In the genomic region with DNA sequence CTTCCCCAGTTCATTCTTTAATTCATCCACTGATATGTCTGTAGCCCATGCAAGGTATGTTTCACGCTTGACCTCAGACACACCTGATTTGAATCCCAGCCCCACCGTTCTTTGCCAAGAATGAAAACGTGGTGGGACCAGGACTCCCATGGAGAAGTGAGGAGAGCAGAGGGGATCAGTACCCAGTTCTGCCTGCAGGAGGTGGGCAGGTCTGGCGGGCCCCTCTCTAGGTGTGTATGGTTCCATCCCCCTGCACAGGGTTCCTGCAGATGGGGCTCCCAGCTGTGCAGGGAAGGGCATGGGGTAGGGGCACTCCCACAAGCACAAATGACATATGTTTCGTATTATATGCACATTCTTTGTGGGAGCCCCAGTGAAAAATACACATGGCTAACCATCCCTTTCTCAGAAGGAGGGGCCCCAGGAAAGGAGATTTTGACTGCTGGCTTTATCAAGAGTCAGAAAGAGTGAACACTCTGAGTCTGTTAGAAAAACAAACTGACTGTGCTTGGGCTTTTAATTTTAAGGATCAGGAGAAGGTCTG, we compare ENCODE assay signal across 17 cellular contexts.
DNase-seq lines count a peak whose midpoint lies in the region; ATAC-seq and TF ChIP-seq lines count a peak whose summit lies in the region.
"Had no signal": no experiment of that assay in that cellular context is flagged by ENCODE, and none has a peak within 500 bp of the region (broad histone marks: within the 10 kb centered on the region; RNA-seq: fewer than 3 reads in every experiment).

No MANE protein-coding gene starts in this region.

- ATAC-seq in HG03439 (IDR thresholded peaks at IDR 0.05; ENCODE audit: unreplicated experiment) = no peak
- ATAC-seq in mucosa of descending colon = no peak
- ATAC-seq: foreskin keratinocyte had no signal

- H3K27ac ChIP-seq in brain microvascular endothelial cell = no peak overlapping the region
- H3K27ac ChIP-seq: BLaER1 treated with 17β-estradiol and CSF1 and Interleukin-3, amounts not matched to agents 10 nM and 100 nM; foreskin keratinocyte; KMS-11; prostate gland had no signal

- no peak overlapping the region for H3K4me3 ChIP-seq in Caco-2 (ENCODE audit: low read depth, low read length)
- no peak overlapping the region for H3K4me3 ChIP-seq in brain microvascular endothelial cell (ENCODE audit: low read depth, low read length)
- no peak overlapping the region for H3K4me3 ChIP-seq in mucosa of descending colon
- H3K4me3 ChIP-seq: BLaER1 treated with 17β-estradiol and CSF1 and Interleukin-3, amounts not matched to agents 10 nM and 100 nM; prostate gland had no signal

- H3K9me3 ChIP-seq in Caco-2 (no peaks in the 10 kb centered on the region), mucosa of descending colon (no peaks in the 10 kb centered on the region)
- H3K9me3 ChIP-seq: BLaER1 treated with 17β-estradiol and CSF1 and Interleukin-3, amounts not matched to agents 10 nM and 100 nM; prostate gland had no signal

- H3K36me3 Mint-ChIP-seq in Caco-2 (ENCODE audit: insufficient read depth, unreplicated experiment) (peaks cover 14% of the 10 kb centered on the region), IgD-negative memory B cell (peaks cover 2% of the 10 kb centered on the region), nephron (ENCODE audit: low read depth) (no peaks in the 10 kb centered on the region)

- in situ Hi-C loops in brain microvascular endothelial cell (cut with HindIII; ENCODE audit: low pct_ligation_motif_present, low sequenced_read_pairs) = no loop called here

- peaks cover 70% of the 10 kb centered on the region for H3K4me1 ChIP-seq in Caco-2
- H3K4me1 ChIP-seq in mucosa of descending colon (ENCODE audit: low read depth) = no peaks in the 10 kb centered on the region
- H3K4me1 ChIP-seq: foreskin keratinocyte, prostate gland had no signal

- intact Hi-C loops in Caco-2 (cut with micrococcal nuclease; ENCODE audit: unreplicated experiment) (loop anchor here (1.0 to 5.0 kb wide), 4 partner anchors 20 to 143 kb away; a partner anchor contains a TSS), mucosa of descending colon (cut with DNase I, micrococcal nuclease) (no loop called here)

- CTCF ChIA-PET in Caco-2 (lab: Charles Lee) = interaction anchor here (0.6 to 0.7 kb wide), 3 partner anchors 14 to 150 kb away, joined by 3 to 4 read pairs (median 3); no protein-coding TSS in a partner anchor

- H3K27ac Mint-ChIP-seq in Caco-2 (ENCODE audit: unreplicated experiment) (peak overlapping the region; percentile 92), IgD-negative memory B cell (peak overlapping the region in 2 of 3 donors; percentile 45 to 66), nephron (peak overlapping the region; percentile 69 to 92 (median 84))

- peak in 1 of 2 experiments; percentile 36 for DNase-seq in Caco-2
- no peak for DNase-seq in brain microvascular endothelial cell
- DNase-seq in ecto neural progenitor cell (ENCODE audit: low spot score) = no peak
- DNase-seq in activated CD4-positive, CD25-positive, alpha-beta regulatory T cell treated with anti-CD3 and anti-CD28 coated beads, Interleukin-2, amount 50 U/mL, for 72 hours = no peak
- no peak for DNase-seq in mucosa of descending colon
- DNase-seq: activated CD4-positive, alpha-beta T cell treated with anti-CD3 and anti-CD28 coated beads, Interleukin-2, amount 50 U/mL, for 4 hours; amniotic stem cell; foreskin keratinocyte; NCI-H1436 treated with DMSO at 0.1 percent for 48 hours; NCI-H748 treated with DMSO at 0.1 percent for 48 hours; stimulated activated CD4-positive, alpha-beta T cell treated with anti-CD3 and anti-CD28 coated beads, Interleukin-15, amount 100 ng/mL, for 24 hours had no signal

- TF ChIP-seq CTCF in Caco-2 (IDR thresholded peaks at IDR 0.05; ENCODE audit: insufficient read depth in 1 of 2, low read depth in 1 of 2, low read length in 1 of 2, severe bottlenecking in 1 of 2, unreplicated experiment in 1 of 2) = no peak
- TF ChIP-seq CTCF in brain microvascular endothelial cell (IDR thresholded peaks at IDR 0.05; ENCODE audit: low read depth, low read length, missing control alignments) = peak; percentile 25
- peak; percentile 14 to 26 (median 19) for TF ChIP-seq CTCF in nephron (IDR thresholded peaks at IDR 0.05; ENCODE audit: unreplicated experiment in 3 of 3)
- no peak for TF ChIP-seq CTCF in mucosa of descending colon (IDR thresholded peaks at IDR 0.05)

- H3K9me3 Mint-ChIP-seq in Caco-2 (ENCODE audit: unreplicated experiment) (no peaks in the 10 kb centered on the region), IgD-negative memory B cell (no peaks in the 10 kb centered on the region), nephron (no peaks in the 10 kb centered on the region)

- H3K4me3 Mint-ChIP-seq in Caco-2 (ENCODE audit: unreplicated experiment) (peak overlapping the region; percentile 25), IgD-negative memory B cell (peak overlapping the region in 2 of 4 donors; percentile 6 to 24), nephron (peak overlapping the region in 1 of 3 experiments; percentile 11)

- H3K27me3 Mint-ChIP-seq in Caco-2 (ENCODE audit: insufficient read depth, unreplicated experiment) = no peaks in the 10 kb centered on the region
- H3K27me3 Mint-ChIP-seq in IgD-negative memory B cell = no peaks in the 10 kb centered on the region
- H3K27me3 Mint-ChIP-seq in nephron (ENCODE audit: low read depth) = no peaks in the 10 kb centered on the region

- POLR2A ChIA-PET in Caco-2 (lab: Charles Lee) = interaction anchor here (0.5 kb wide), 1 partner anchor 35 kb away, joined by 3 read pairs; no protein-coding TSS in a partner anchor

- no TSS peak for BruUV-seq in Caco-2 (replicated peaks; lab: Mats Ljungman, UMichigan)

- H3K27me3 ChIP-seq in Caco-2 (replicated peaks; ENCODE audit: control insufficient read depth, insufficient read depth, low read length) = no peaks in the 10 kb centered on the region
- no peaks in the 10 kb centered on the region for H3K27me3 ChIP-seq in brain microvascular endothelial cell (replicated peaks)
- H3K27me3 ChIP-seq: BLaER1 treated with 17β-estradiol and CSF1 and Interleukin-3, amounts not matched to agents 10 nM and 100 nM; foreskin keratinocyte had no signal

- peaks cover 62% of the 10 kb centered on the region for H3K4me1 Mint-ChIP-seq in Caco-2 (ENCODE audit: low read depth, unreplicated experiment)
- H3K4me1 Mint-ChIP-seq in IgD-negative memory B cell = peaks cover 41 to 50% (median 46%) of the 10 kb centered on the region in 3 donors
- H3K4me1 Mint-ChIP-seq in nephron = peaks cover 70% of the 10 kb centered on the region

- H3K36me3 ChIP-seq in Caco-2 (ENCODE audit: control insufficient read depth, insufficient read depth, low read length) (no peaks in the 10 kb centered on the region), brain microvascular endothelial cell (replicated peaks) (no peaks in the 10 kb centered on the region), mucosa of descending colon (ENCODE audit: low read depth) (no peaks in the 10 kb centered on the region)
- H3K36me3 ChIP-seq: BLaER1 treated with 17β-estradiol and CSF1 and Interleukin-3, amounts not matched to agents 10 nM and 100 nM; prostate gland had no signal

Comparison
In these comparisons a context has a peak if more than half of its experiments do, and no peak if none do; other contexts are left out.
1. CTCF ChIP-seq: peak in brain microvascular endothelial cell (single experiment) and nephron (3 of 3); none in Caco-2 (0 of 2) and mucosa of descending colon (single experiment).
2. Peak in every context shown above with its lines, with median percentiles within 50 percentile points of each other: H3K27ac Mint-ChIP-seq.